11 cellular contexts compared by ENCODE assay signal in the genomic region with DNA sequence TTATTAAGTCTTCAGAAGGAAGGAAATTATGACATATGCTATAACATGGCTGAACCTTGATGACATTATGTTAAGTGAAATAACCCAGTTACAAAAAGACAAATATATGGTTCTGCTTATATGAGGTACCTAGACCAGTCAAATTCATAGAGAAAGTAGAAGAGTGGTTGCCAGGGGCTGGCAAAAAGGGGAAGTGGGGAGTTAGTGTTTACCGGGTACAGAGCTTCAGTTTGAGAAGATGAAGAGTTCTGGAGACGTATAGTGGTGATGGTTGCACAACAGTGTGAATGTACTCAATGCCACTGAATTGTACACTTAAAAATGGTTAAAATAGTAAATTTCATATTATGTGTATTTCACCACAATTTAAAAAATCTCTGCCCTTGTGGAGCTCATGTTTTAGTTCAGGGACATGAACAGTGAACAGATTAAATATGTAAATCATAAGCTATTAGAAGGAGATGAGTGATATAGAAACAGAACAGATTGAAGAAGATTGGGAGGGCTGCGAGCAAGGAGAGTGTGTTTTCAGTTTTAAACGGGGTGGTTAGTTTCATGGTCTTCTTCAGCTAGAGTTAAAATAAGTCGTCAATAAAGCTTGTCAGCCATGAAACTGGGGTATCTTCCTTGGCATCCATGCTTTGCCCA.
DNase-seq lines count a peak whose midpoint lies in the region; ATAC-seq, FAIRE-seq and TF ChIP-seq lines count a peak whose summit lies in the region.
"Had no signal": no experiment of that assay in that cellular context is flagged by ENCODE, and none has a peak within 500 bp of the region (broad histone marks: within the 10 kb centered on the region; RNA-seq: fewer than 3 reads in every experiment).

No MANE protein-coding gene starts in this region.

- peak; percentile 59 for ATAC-seq in GM18861 (IDR thresholded peaks at IDR 0.05; ENCODE audit: unreplicated experiment)
- peak; percentile 57 for ATAC-seq in HG02571 (IDR thresholded peaks at IDR 0.05; ENCODE audit: unreplicated experiment)
- ATAC-seq in HG03558 (IDR thresholded peaks at IDR 0.05; ENCODE audit: extremely low read depth, unreplicated experiment): peak; percentile 34
- ATAC-seq in central memory CD8-positive, alpha-beta T cell (replicated peaks; ENCODE audit: extremely low read depth, poor library complexity, severe bottlenecking): no peak
- ATAC-seq: HCT116 had no signal

- no peaks in the 10 kb centered on the region for H3K9me3 ChIP-seq in small intestine (ENCODE audit: control insufficient read depth, low read depth)

- H3K4me1 ChIP-seq in small intestine (ENCODE audit: control insufficient read depth in 2 of 2, insufficient read depth in 1 of 2, low read depth in 1 of 2, low read length in 1 of 2): peaks cover 0 to 4% of the 10 kb centered on the region in 2 donors

- no peaks in the 10 kb centered on the region for H3K36me3 ChIP-seq in small intestine (ENCODE audit: control insufficient read depth in 2 of 2, insufficient read depth in 2 of 2, low read length in 2 of 2)

- H3K9me3 Mint-ChIP-seq in central memory CD8-positive, alpha-beta T cell: peaks cover 5% of the 10 kb centered on the region
- no peaks in the 10 kb centered on the region for H3K9me3 Mint-ChIP-seq in glutamatergic neuron (ENCODE audit: unreplicated experiment)
- H3K9me3 Mint-ChIP-seq: stimulated activated naive CD8-positive, alpha-beta T cell treated with anti-CD3 and anti-CD28 coated beads, Interleukin-15, Interleukin-2, amounts not matched to agents 100 ng/mL and 50 ng/mL, for 24 hours; T-helper 2 cell treated with Interferon-gamma antibody and Interleukin-4, amounts not matched to agents 5 μg/mL and 100 μg/mL, for 36 hours had no signal

- H3K36me3 Mint-ChIP-seq in central memory CD8-positive, alpha-beta T cell (ENCODE audit: insufficient read depth): peaks cover 2% of the 10 kb centered on the region
- H3K36me3 Mint-ChIP-seq in glutamatergic neuron (ENCODE audit: unreplicated experiment): no peaks in the 10 kb centered on the region

- no peak overlapping the region for H3K4me3 Mint-ChIP-seq in central memory CD8-positive, alpha-beta T cell
- H3K4me3 Mint-ChIP-seq in glutamatergic neuron (ENCODE audit: unreplicated experiment): no peak overlapping the region
- H3K4me3 Mint-ChIP-seq: stimulated activated naive CD8-positive, alpha-beta T cell treated with anti-CD3 and anti-CD28 coated beads, Interleukin-15, Interleukin-2, amounts not matched to agents 100 ng/mL and 50 ng/mL, for 24 hours; T-helper 2 cell treated with Interferon-gamma antibody and Interleukin-4, amounts not matched to agents 5 μg/mL and 100 μg/mL, for 36 hours had no signal

- no peak for FAIRE-seq in small intestine (lab: Jason Lieb, UNC)

- no peaks in the 10 kb centered on the region for H3K27me3 Mint-ChIP-seq in central memory CD8-positive, alpha-beta T cell
- H3K27me3 Mint-ChIP-seq in glutamatergic neuron (ENCODE audit: unreplicated experiment): no peaks in the 10 kb centered on the region

- H3K4me3 ChIP-seq in small intestine (ENCODE audit: low read depth in 1 of 2, low read length in 2 of 2): no peak overlapping the region

- H3K4me1 Mint-ChIP-seq in central memory CD8-positive, alpha-beta T cell: peaks cover 29% of the 10 kb centered on the region
- H3K4me1 Mint-ChIP-seq in glutamatergic neuron (ENCODE audit: low read depth, unreplicated experiment): peaks cover 6% of the 10 kb centered on the region

- no peaks in the 10 kb centered on the region for H3K27me3 ChIP-seq in small intestine (ENCODE audit: control insufficient read depth in 2 of 2, insufficient read depth in 2 of 2, low read length in 2 of 2)

- peak overlapping the region; percentile 29 for H3K27ac Mint-ChIP-seq in central memory CD8-positive, alpha-beta T cell (ENCODE audit: low read depth)
- H3K27ac Mint-ChIP-seq in glutamatergic neuron (ENCODE audit: unreplicated experiment): no peak overlapping the region
- H3K27ac Mint-ChIP-seq: stimulated activated naive CD8-positive, alpha-beta T cell treated with anti-CD3 and anti-CD28 coated beads, Interleukin-15, Interleukin-2, amounts not matched to agents 100 ng/mL and 50 ng/mL, for 24 hours; T-helper 2 cell treated with Interferon-gamma antibody and Interleukin-4, amounts not matched to agents 5 μg/mL and 100 μg/mL, for 36 hours had no signal

- TF ChIP-seq CTCF in glutamatergic neuron (IDR thresholded peaks at IDR 0.05; ENCODE audit: partially characterized antibody, unreplicated experiment): no peak

- 67 to 84% (median 67%) methylated on average over 5 of the region's 5 CpGs for WGBS in small intestine, 3 donors

- DNase-seq in central memory CD8-positive, alpha-beta T cell (ENCODE audit: low spot score in 2 of 2): no peak
- DNase-seq in glutamatergic neuron: no peak
- DNase-seq in stimulated activated CD4-positive, alpha-beta T cell treated with anti-CD3 and anti-CD28 coated beads, Interleukin-2, amount 100 ng/mL, for 48 hours: no peak
- no peak for DNase-seq in hypothalamus (lab: John Stamatoyannopoulos, UW)
- DNase-seq in small intestine: no peak

- H3K27ac ChIP-seq in small intestine (ENCODE audit: low read depth in 1 of 2, low read length in 1 of 2): no peak overlapping the region
